ENCODE assay signal across 14 cellular contexts in the genomic region with DNA sequence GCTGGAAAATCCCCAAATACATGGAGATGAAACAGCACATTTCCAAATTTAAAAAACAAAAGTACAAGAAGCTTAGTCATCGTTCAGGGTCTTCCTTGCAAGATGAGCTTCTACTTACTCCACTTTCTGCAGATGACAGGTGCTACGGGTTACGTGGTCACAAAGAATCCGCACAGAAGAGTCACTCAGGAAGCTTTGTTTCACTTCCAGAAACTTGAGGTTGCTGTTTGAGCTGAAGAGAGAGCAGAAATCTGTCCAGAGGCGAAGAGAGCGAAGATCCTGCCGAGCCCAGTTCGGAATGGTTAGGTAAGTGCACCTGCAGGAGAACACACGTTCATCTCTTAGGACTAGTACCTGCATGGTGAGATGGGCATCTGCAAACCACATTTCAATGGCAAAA. TPM values are rescaled to one million over a fixed set of nuclear protein-coding genes. Genes with fewer than 3 reads are reported as not detected.
DNase-seq lines count a peak whose midpoint lies in the region; ATAC-seq and TF ChIP-seq lines count a peak whose summit lies in the region.
"Had no signal": no experiment of that assay in that cellular context is flagged by ENCODE, and none has a peak within 500 bp of the region (broad histone marks: within the 10 kb centered on the region; RNA-seq: fewer than 3 reads in every experiment).

No MANE protein-coding gene starts in this region.

- ATAC-seq in GM21737 (IDR thresholded peaks at IDR 0.05; ENCODE audit: unreplicated experiment) (peak; percentile 74), HG03469 (IDR thresholded peaks at IDR 0.05; ENCODE audit: unreplicated experiment) (no peak)
- peak; percentile 84 for ATAC-seq in stimulated activated memory B cell treated with anti-CD40 and anti-IgM and Interleukin-4, amounts not matched to agents 10 μg/mL and 1 μg/mL and 100 μg/mL, for 72 hours
- ATAC-seq: upper lobe of right lung had no signal

- H3K4me2 ChIP-seq in OCI-LY3 (ENCODE audit: low read length), result peak overlapping the region; percentile 99

- peaks cover 9% of the 10 kb centered on the region for H3K27me3 Mint-ChIP-seq in activated naive CD4-positive, alpha-beta T cell treated with anti-CD3 and anti-CD28 coated beads for 36 hours (ENCODE audit: low read depth)
- H3K27me3 Mint-ChIP-seq in stimulated activated memory B cell treated with anti-CD40 and anti-IgM and Interleukin-4, amounts not matched to agents 10 μg/mL and 1 μg/mL and 100 μg/mL, for 72 hours, result no peaks in the 10 kb centered on the region
- H3K27me3 Mint-ChIP-seq in T-helper 2 cell treated with Interferon-gamma antibody and Interleukin-4, amounts not matched to agents 5 μg/mL and 100 μg/mL, for 36 hours (ENCODE audit: low read depth), result peaks cover 2% of the 10 kb centered on the region

- TF ChIP-seq CTCF in OCI-LY3 (IDR thresholded peaks at IDR 0.05; ENCODE audit: low read depth, low read length), result no peak

- H3K9ac ChIP-seq in OCI-LY3 (ENCODE audit: low read length), result peak overlapping the region; percentile 72

- no peak overlapping the region for H2AFZ ChIP-seq in OCI-LY3 (ENCODE audit: low read depth, low read length)

- H3K36me3 ChIP-seq in OCI-LY3 (replicated peaks; ENCODE audit: low read depth, low read length), result peaks cover 33% of the 10 kb centered on the region
- H3K36me3 ChIP-seq: upper lobe of right lung had no signal

- H3K4me1 Mint-ChIP-seq in activated naive CD4-positive, alpha-beta T cell treated with anti-CD3 and anti-CD28 coated beads for 36 hours (ENCODE audit: low read depth), result peaks cover 3% of the 10 kb centered on the region
- H3K4me1 Mint-ChIP-seq in stimulated activated memory B cell treated with anti-CD40 and anti-IgM and Interleukin-4, amounts not matched to agents 10 μg/mL and 1 μg/mL and 100 μg/mL, for 72 hours, result peaks cover 12% of the 10 kb centered on the region
- H3K4me1 Mint-ChIP-seq in T-helper 2 cell treated with Interferon-gamma antibody and Interleukin-4, amounts not matched to agents 5 μg/mL and 100 μg/mL, for 36 hours (ENCODE audit: low read depth), result peaks cover 3% of the 10 kb centered on the region

- DNase-seq in activated naive CD4-positive, alpha-beta T cell treated with anti-CD3 and anti-CD28 coated beads for 36 hours, result peak; percentile 30
- no peak for DNase-seq in activated naive CD4-positive, alpha-beta T cell treated with Interleukin-2 at 50 U/mL for 16 hours
- DNase-seq in NCI-H345 (lab: John Stamatoyannopoulos, UW), result no peak
- no peak for DNase-seq in T-helper 2 cell treated with Interferon-gamma antibody and Interleukin-4, amounts not matched to agents 5 μg/mL and 100 μg/mL, for 36 hours (ENCODE audit: low spot score)
- DNase-seq: DMS153, midbrain, NCI-H1105, NCI-H510A, SHP77, upper lobe of right lung had no signal

- no peak overlapping the region for H3K4me3 Mint-ChIP-seq in activated naive CD4-positive, alpha-beta T cell treated with anti-CD3 and anti-CD28 coated beads for 36 hours
- H3K4me3 Mint-ChIP-seq in stimulated activated memory B cell treated with anti-CD40 and anti-IgM and Interleukin-4, amounts not matched to agents 10 μg/mL and 1 μg/mL and 100 μg/mL, for 72 hours, result no peak overlapping the region
- no peak overlapping the region for H3K4me3 Mint-ChIP-seq in T-helper 2 cell treated with Interferon-gamma antibody and Interleukin-4, amounts not matched to agents 5 μg/mL and 100 μg/mL, for 36 hours

- no peaks in the 10 kb centered on the region for H3K27me3 ChIP-seq in OCI-LY3 (ENCODE audit: low read depth, low read length)
- H3K27me3 ChIP-seq: upper lobe of right lung had no signal

- H3K79me2 ChIP-seq in OCI-LY3 (ENCODE audit: low read length), result no peaks in the 10 kb centered on the region

- no peaks in the 10 kb centered on the region for H3K36me3 Mint-ChIP-seq in activated naive CD4-positive, alpha-beta T cell treated with anti-CD3 and anti-CD28 coated beads for 36 hours (ENCODE audit: low read depth)
- H3K36me3 Mint-ChIP-seq in stimulated activated memory B cell treated with anti-CD40 and anti-IgM and Interleukin-4, amounts not matched to agents 10 μg/mL and 1 μg/mL and 100 μg/mL, for 72 hours, result no peaks in the 10 kb centered on the region
- no peaks in the 10 kb centered on the region for H3K36me3 Mint-ChIP-seq in T-helper 2 cell treated with Interferon-gamma antibody and Interleukin-4, amounts not matched to agents 5 μg/mL and 100 μg/mL, for 36 hours (ENCODE audit: low read depth)

- CTCF ChIA-PET in activated naive CD4-positive, alpha-beta T cell treated with anti-CD3 and anti-CD28 coated beads for 36 hours (lab: Charles Lee), result no interaction called here

- H3K4me3 ChIP-seq in OCI-LY3 (ENCODE audit: low read length), result peak overlapping the region; percentile 92
- H3K4me3 ChIP-seq: upper lobe of right lung had no signal

- H3K9me3 Mint-ChIP-seq in activated naive CD4-positive, alpha-beta T cell treated with anti-CD3 and anti-CD28 coated beads for 36 hours, result no peaks in the 10 kb centered on the region
- H3K9me3 Mint-ChIP-seq in stimulated activated memory B cell treated with anti-CD40 and anti-IgM and Interleukin-4, amounts not matched to agents 10 μg/mL and 1 μg/mL and 100 μg/mL, for 72 hours, result no peaks in the 10 kb centered on the region
- no peaks in the 10 kb centered on the region for H3K9me3 Mint-ChIP-seq in T-helper 2 cell treated with Interferon-gamma antibody and Interleukin-4, amounts not matched to agents 5 μg/mL and 100 μg/mL, for 36 hours

- no peaks in the 10 kb centered on the region for H3K9me3 ChIP-seq in OCI-LY3 (ENCODE audit: insufficient read depth, low read length)
- H3K9me3 ChIP-seq: upper lobe of right lung had no signal

- peak overlapping the region; percentile 55 for H3K27ac ChIP-seq in OCI-LY3 (ENCODE audit: low read length)
- H3K27ac ChIP-seq: upper lobe of right lung had no signal

- intact Hi-C loops in activated naive CD4-positive, alpha-beta T cell treated with anti-CD3 and anti-CD28 coated beads for 36 hours (cut with micrococcal nuclease), result no loop called here

- H3K27ac Mint-ChIP-seq in activated naive CD4-positive, alpha-beta T cell treated with anti-CD3 and anti-CD28 coated beads for 36 hours, result no peak overlapping the region
- no peak overlapping the region for H3K27ac Mint-ChIP-seq in stimulated activated memory B cell treated with anti-CD40 and anti-IgM and Interleukin-4, amounts not matched to agents 10 μg/mL and 1 μg/mL and 100 μg/mL, for 72 hours
- no peak overlapping the region for H3K27ac Mint-ChIP-seq in T-helper 2 cell treated with Interferon-gamma antibody and Interleukin-4, amounts not matched to agents 5 μg/mL and 100 μg/mL, for 36 hours

- H4K20me1 ChIP-seq in OCI-LY3 (ENCODE audit: insufficient read depth, low read length), result no peaks in the 10 kb centered on the region

- H3K4me1 ChIP-seq in OCI-LY3 (ENCODE audit: low read length), result peaks cover 41% of the 10 kb centered on the region
- H3K4me1 ChIP-seq: upper lobe of right lung had no signal

RNA-seq across cellular contexts. Expression of a gene that starts 9.4 kb away (rescaled TPM):
- total RNA-seq in activated naive CD4-positive, alpha-beta T cell treated with anti-CD3 and anti-CD28 coated beads for 36 hours, result not detected
- total RNA-seq: upper lobe of right lung had no signal

RNA-seq across cellular contexts. Expression of a gene that starts 28.2 kb away (rescaled TPM):
- 1 to 10 TPM; 5.5 TPM for total RNA-seq in activated naive CD4-positive, alpha-beta T cell treated with anti-CD3 and anti-CD28 coated beads for 36 hours

RNA-seq across cellular contexts. Expression of a gene that starts 32.0 kb away (rescaled TPM):
- not detected for total RNA-seq in activated naive CD4-positive, alpha-beta T cell treated with anti-CD3 and anti-CD28 coated beads for 36 hours
